ENCODE assay signal across 8 cellular contexts in genomic region chr12:122870867-122871664, GRCh38. TPM values are rescaled to one million over a fixed set of nuclear protein-coding genes. Genes with fewer than 3 reads are reported as not detected.
A peak's percentile ranks its signal among the peaks of the same experiment; 100 is the strongest.
DNase-seq lines count a peak whose midpoint lies in the region; ATAC-seq lines count a peak whose summit lies in the region.

No MANE protein-coding gene starts in this region.

- no peaks in the 10 kb centered on the region for H3K9me2 ChIP-seq in GM23248 (ENCODE audit: insufficient read depth)

- peak overlapping the region; percentile 89 for H3K27ac ChIP-seq in GM23248
- H3K27ac ChIP-seq in right cardiac atrium (ENCODE audit: low read length) = peak overlapping the region; percentile 85

- WGBS in GM23248 (ENCODE audit: low coverage in 1 of 2, low lambda C conversion rate in 2 of 2, missing lambda C conversion rate in 2 of 2), 2 experiments = 14 to 15% methylated on average over 15 of the region's 15 CpGs
- WGBS in right cardiac atrium = 14% methylated on average over 15 of the region's 15 CpGs

- DNase-seq in GM23248 (peak; percentile 74), right cardiac atrium (peak in 2 of 3 donors; percentile 68 to 80), smooth muscle cell of the brain vasculature (ENCODE audit: low read depth, low spot score) (peak; percentile 83), NCI-H748 (lab: John Stamatoyannopoulos, UW; ENCODE audit: unreplicated experiment) (no peak), iPS-NIHi11 (ENCODE audit: low spot score) (no peak), KBM-7 (no peak)
- DNase-seq in activated T-cell treated with anti-CD3 and anti-CD28 coated beads, Interleukin-2, amount 50 U/mL, for 72 hours = no peak

- H3K36me3 Mint-ChIP-seq in activated T-cell treated with anti-CD3 and anti-CD28 coated beads, Interleukin-2, amount 50 U/mL, for 72 hours (ENCODE audit: insufficient read depth in 2 of 2) = peaks cover 5 to 18% of the 10 kb centered on the region in 2 donors

- 0 out of 2 replicates have a peak, but pooled peaks cover 5% of the 10 kb centered on the region for H4K20me1 ChIP-seq in GM23248 (ENCODE audit: insufficient read depth)

- no peak overlapping the region for H3K27ac Mint-ChIP-seq in activated T-cell treated with anti-CD3 and anti-CD28 coated beads, Interleukin-2, amount 50 U/mL, for 72 hours

- H3K4me3 Mint-ChIP-seq in activated T-cell treated with anti-CD3 and anti-CD28 coated beads, Interleukin-2, amount 50 U/mL, for 72 hours = peak overlapping the region; percentile 72 to 80

- peak overlapping the region; percentile 85 for H3K9ac ChIP-seq in GM23248

- in situ Hi-C loops in GM23248 (cut with MboI) (loop anchor here (25.0 kb wide), 1 partner anchor 366 kb away; the partner anchor contains the start of genes MPHOSPH9 and MTRFR), KBM-7 (cut with MboI; ENCODE audit: low pct_unique_long_range_greater_than_20kb, low sequenced_read_pairs) (loop anchor here (25.0 kb wide), 1 partner anchor 366 kb away; the partner anchor contains the start of genes MPHOSPH9 and MTRFR)

- no peaks in the 10 kb centered on the region for H3K27me3 ChIP-seq in GM23248 (replicated peaks; ENCODE audit: insufficient read depth)
- no peaks in the 10 kb centered on the region for H3K27me3 ChIP-seq in right cardiac atrium (ENCODE audit: control insufficient read depth, insufficient read depth)

- no peaks in the 10 kb centered on the region for H3K9me3 Mint-ChIP-seq in activated T-cell treated with anti-CD3 and anti-CD28 coated beads, Interleukin-2, amount 50 U/mL, for 72 hours

- H3K4me2 ChIP-seq in GM23248 (ENCODE audit: unreplicated experiment) = peak overlapping the region; percentile 89

- H3K4me1 Mint-ChIP-seq in activated T-cell treated with anti-CD3 and anti-CD28 coated beads, Interleukin-2, amount 50 U/mL, for 72 hours (ENCODE audit: low read depth) = peaks cover 51% of the 10 kb centered on the region

- H3K4me1 ChIP-seq in GM23248 (ENCODE audit: insufficient read depth) (peaks cover 29% of the 10 kb centered on the region), right cardiac atrium (ENCODE audit: control insufficient read depth, insufficient read depth, low read length) (peaks cover 23% of the 10 kb centered on the region)

- H3K9me3 ChIP-seq in GM23248 (ENCODE audit: low read depth) = no peaks in the 10 kb centered on the region
- no peaks in the 10 kb centered on the region for H3K9me3 ChIP-seq in right cardiac atrium (ENCODE audit: control insufficient read depth, low read length)

- no peak for ATAC-seq in activated T-cell treated with anti-CD3 and anti-CD28 coated beads, Interleukin-2, amount 50 U/mL, for 72 hours (replicated peaks in 1 of 2)
- ATAC-seq in right cardiac atrium (peak in 1 of 2 donors; percentile 30), GM21576 (IDR thresholded peaks at IDR 0.05; ENCODE audit: unreplicated experiment) (no peak)

- intact Hi-C loops in right cardiac atrium (cut with DNase I) = no loop called here

- peaks cover 32% of the 10 kb centered on the region for H3F3A ChIP-seq in GM23248 (ENCODE audit: insufficient read depth)

- H3K4me3 ChIP-seq in GM23248 (peak overlapping the region; percentile 75), right cardiac atrium (ENCODE audit: low read length) (peak overlapping the region; percentile 50)

- peaks cover 36% of the 10 kb centered on the region for H3K27me3 Mint-ChIP-seq in activated T-cell treated with anti-CD3 and anti-CD28 coated beads, Interleukin-2, amount 50 U/mL, for 72 hours (ENCODE audit: low read depth)

- H3K79me2 ChIP-seq in GM23248 (ENCODE audit: insufficient read depth) = peaks cover 72% of the 10 kb centered on the region

- peak overlapping the region; percentile 60 for H2AFZ ChIP-seq in GM23248

- H3K36me3 ChIP-seq in GM23248 (ENCODE audit: low read depth) = peaks cover 23% of the 10 kb centered on the region; the same call in 1 of the 2 replicates

RNA-seq across cellular contexts. Expression of gene VPS37B, which starts 24.9 kb away (rescaled TPM):
- total RNA-seq in GM23248 (2014; rRNA removed; shearing (Covaris generic)) = 26.1 and 31.3 TPM in 2 replicates
- 19.1 and 19.9 TPM in 2 replicates for polyA plus RNA-seq in GM23248 (2016; fragmentation: Nextera tagmentation; extraction: Ambion mirVana)
- total RNA-seq in activated T-cell treated with anti-CD3 and anti-CD28 coated beads, Interleukin-2, amount 50 U/mL, for 72 hours = 10 to 100 TPM; 28.8 to 37.4 TPM
- total RNA-seq in right cardiac atrium = 10 to 100 TPM; 17.9 to 22.2 (median 18.9) TPM
- 21.1 TPM for polyA plus RNA-seq in right cardiac atrium

RNA-seq across cellular contexts. Expression of gene HIP1R, which starts 35.8 kb away (rescaled TPM):
- 16.3 and 16.4 TPM in 2 replicates for total RNA-seq in GM23248 (2014; rRNA removed; shearing (Covaris generic))
- polyA plus RNA-seq in GM23248 (2016; fragmentation: Nextera tagmentation; extraction: Ambion mirVana) = 7.1 and 7.6 TPM in 2 replicates
- 10 to 100 TPM; 20.0 to 28.1 TPM for total RNA-seq in activated T-cell treated with anti-CD3 and anti-CD28 coated beads, Interleukin-2, amount 50 U/mL, for 72 hours
- 10 to 100 TPM; 25.0 to 48.7 (median 34.2) TPM for total RNA-seq in right cardiac atrium
- 34.9 TPM for polyA plus RNA-seq in right cardiac atrium

Comparison
In these comparisons a context has a peak if more than half of its experiments do, and no peak if none do; other contexts are left out.
1. DNase-seq: peak in GM23248 (single experiment), right cardiac atrium (2 of 3) and smooth muscle cell of the brain vasculature (single experiment); none in activated T-cell treated with anti-CD3 and anti-CD28 coated beads, Interleukin-2, amount 50 U/mL, for 72 hours (0 of 2), NCI-H748 (single experiment), iPS-NIHi11 (single experiment) and KBM-7 (single experiment).